ENCODE assay signal across 16 cellular contexts in genomic region chrX:38458071-38458470, GRCh38.
A peak's percentile ranks its signal among the peaks of the same experiment; 100 is the strongest.
DNase-seq lines count a peak whose midpoint lies in the region; ATAC-seq and TF ChIP-seq lines count a peak whose summit lies in the region.
"Had no signal": no experiment of that assay in that cellular context is flagged by ENCODE, and none has a peak within 500 bp of the region (broad histone marks: within the 10 kb centered on the region; RNA-seq: fewer than 3 reads in every experiment).

No MANE protein-coding gene starts in this region.

- H3K27me3 ChIP-seq in lower lobe of right lung (ENCODE audit: low read depth) (no peaks in the 10 kb centered on the region), Peyer's patch (no peaks in the 10 kb centered on the region)
- H3K27me3 ChIP-seq: gastroesophageal sphincter had no signal

- intact Hi-C loops in lower lobe of right lung (cut with DNase I), result no loop called here

- H3K4me3 ChIP-seq in lower lobe of right lung, result no peak overlapping the region
- no peak overlapping the region for H3K4me3 ChIP-seq in Peyer's patch
- H3K4me3 ChIP-seq: gastroesophageal sphincter, lung, pancreas had no signal

- peak; percentile 19 for TF ChIP-seq CTCF in lower lobe of right lung (IDR thresholded peaks at IDR 0.05)
- TF ChIP-seq CTCF in Peyer's patch (IDR thresholded peaks at IDR 0.05), result peak in 3 of 6 experiments; percentile 38 to 45 (median 42)

- H3K9me3 ChIP-seq in lower lobe of right lung, result no peaks in the 10 kb centered on the region
- H3K9me3 ChIP-seq in Peyer's patch, result no peaks in the 10 kb centered on the region
- H3K9me3 ChIP-seq: gastroesophageal sphincter, pancreas had no signal

- no peaks in the 10 kb centered on the region for H3K4me1 ChIP-seq in lower lobe of right lung
- H3K4me1 ChIP-seq in Peyer's patch, result no peaks in the 10 kb centered on the region
- H3K4me1 ChIP-seq: gastroesophageal sphincter, pancreas had no signal

- no peak overlapping the region for H3K27ac ChIP-seq in lower lobe of right lung
- H3K27ac ChIP-seq in Peyer's patch, result no peak overlapping the region
- H3K27ac ChIP-seq: gastroesophageal sphincter, pancreas had no signal

- ATAC-seq in lower lobe of right lung (no peak), GM19328 (IDR thresholded peaks at IDR 0.05; ENCODE audit: unreplicated experiment) (no peak)
- ATAC-seq: gastroesophageal sphincter had no signal

- TF ChIP-seq POLR2A in Peyer's patch (IDR thresholded peaks at IDR 0.05), result no peak

- DNase-seq in DMS53 (lab: John Stamatoyannopoulos, UW) (peak; percentile 56), NAMALWA (ENCODE audit: low spot score) (peak; percentile 10), astrocyte of the hippocampus (ENCODE audit: low read depth, low spot score) (peak; percentile 1), lower lobe of right lung (no peak), SIG-M5 treated with dmso at 0.1 percent for 504 hours (lab: John Stamatoyannopoulos, UW; ENCODE audit: unreplicated experiment) (no peak), Peyer's patch (no peak)
- DNase-seq in stimulated activated CD4-positive, alpha-beta T cell treated with anti-CD3 and anti-CD28 coated beads, Interleukin-2, amount 100 ng/mL, for 48 hours, result no peak
- DNase-seq: activated CD4-positive, alpha-beta T cell treated with anti-CD3 and anti-CD28 coated beads, Interleukin-2, amount 50 U/mL, for 4 hours; activated naive CD4-positive, alpha-beta T cell treated with Interleukin-2 at 50 U/mL for 16 hours; MV-4-11; pancreas; stimulated activated naive CD4-positive, alpha-beta T cell treated with Interleukin-2 at 50 U/mL for 16 hours; T-helper 2 cell had no signal

- no peaks in the 10 kb centered on the region for H3K36me3 ChIP-seq in lower lobe of right lung
- H3K36me3 ChIP-seq in Peyer's patch, result no peaks in the 10 kb centered on the region
- H3K36me3 ChIP-seq: gastroesophageal sphincter, pancreas had no signal

Comparison
In these comparisons a context has a peak if more than half of its experiments do, and no peak if none do; other contexts are left out.
1. DNase-seq: peak in DMS53 (single experiment), NAMALWA (single experiment) and astrocyte of the hippocampus (single experiment); none in lower lobe of right lung (single experiment), stimulated activated CD4-positive, alpha-beta T cell treated with anti-CD3 and anti-CD28 coated beads, Interleukin-2, amount 100 ng/mL, for 48 hours (0 of 2), SIG-M5 treated with dmso at 0.1 percent for 504 hours (single experiment) and Peyer's patch (0 of 3).